Comparison of ENCODE assay signal across 11 cellular contexts in genomic region chr10:14782691-14783363, GRCh38. TPM values are rescaled to one million over a fixed set of nuclear protein-coding genes. Genes with fewer than 3 reads are reported as not detected.
A peak's percentile ranks its signal among the peaks of the same experiment; 100 is the strongest.
DNase-seq lines count a peak whose midpoint lies in the region; ATAC-seq and TF ChIP-seq lines count a peak whose summit lies in the region.
"Had no signal": no experiment of that assay in that cellular context is flagged by ENCODE, and none has a peak within 500 bp of the region (broad histone marks: within the 10 kb centered on the region; RNA-seq: fewer than 3 reads in every experiment).

No MANE protein-coding gene starts in this region.

- peak in 1 of 4 donors; percentile 30 for TF ChIP-seq EP300 in upper lobe of left lung (IDR thresholded peaks at IDR 0.05)

- peaks cover 0 to 11% (median 6%) of the 10 kb centered on the region in 8 donors for H3K9me3 Mint-ChIP-seq in CD4-positive, alpha-beta memory T cell

- peaks cover 3 to 11% (median 5%) of the 10 kb centered on the region in 4 donors for H3K4me1 Mint-ChIP-seq in CD4-positive, alpha-beta memory T cell

- TF ChIP-seq POLR2A in heart left ventricle (IDR thresholded peaks at IDR 0.05) (no peak), upper lobe of left lung (IDR thresholded peaks at IDR 0.05) (no peak)

- DNase-seq in heart left ventricle (no peak), left ventricle myocardium superior (no peak), UCSD-AML1 (lab: John Stamatoyannopoulos, UW; ENCODE audit: unreplicated experiment) (peak; percentile 63), glomerular visceral epithelial cell (ENCODE audit: extremely low spot score) (peak; percentile 71), upper lobe of left lung (no peak), ureter (ENCODE audit: low spot score) (no peak)
- no peak for DNase-seq in CD4-positive, alpha-beta memory T cell
- DNase-seq: C1 segment of cervical spinal cord, glutamatergic neuron, NCI-H187 treated with DMSO at 0.1 percent for 48 hours had no signal

- peaks cover 0 to 8% (median 0%) of the 10 kb centered on the region in 12 donors for H3K9me3 ChIP-seq in heart left ventricle
- peaks cover 0 to 5% (median 0%) of the 10 kb centered on the region in 4 donors for H3K9me3 ChIP-seq in upper lobe of left lung
- H3K9me3 ChIP-seq in CD4-positive, alpha-beta memory T cell (ENCODE audit: control insufficient read depth in 1 of 2, low read length in 2 of 2) = no peaks in the 10 kb centered on the region

- H3K27ac Mint-ChIP-seq in CD4-positive, alpha-beta memory T cell = peak overlapping the region in 1 of 7 donors; percentile 62

- H3K27ac ChIP-seq in heart left ventricle (no peak overlapping the region), upper lobe of left lung (no peak overlapping the region)
- H3K27ac ChIP-seq in CD4-positive, alpha-beta memory T cell (ENCODE audit: low read depth, low read length) = no peak overlapping the region

- H3K27me3 Mint-ChIP-seq in CD4-positive, alpha-beta memory T cell = no peaks in the 10 kb centered on the region

- peak overlapping the region in 1 of 8 donors; percentile 35 for H3K4me3 Mint-ChIP-seq in CD4-positive, alpha-beta memory T cell

- no peaks in the 10 kb centered on the region for H3K27me3 ChIP-seq in heart left ventricle
- H3K27me3 ChIP-seq in upper lobe of left lung = no peaks in the 10 kb centered on the region
- no peaks in the 10 kb centered on the region for H3K27me3 ChIP-seq in CD4-positive, alpha-beta memory T cell (ENCODE audit: insufficient read depth, low read length)

- H3K4me1 ChIP-seq in heart left ventricle = peaks cover 0 to 10% (median 0%) of the 10 kb centered on the region in 12 donors
- peaks cover 7 to 15% (median 10%) of the 10 kb centered on the region in 4 donors for H3K4me1 ChIP-seq in upper lobe of left lung
- no peaks in the 10 kb centered on the region for H3K4me1 ChIP-seq in CD4-positive, alpha-beta memory T cell (ENCODE audit: insufficient read depth, low read length)

- ATAC-seq in heart left ventricle (peak in 3 of 4 donors; percentile 49 to 62 (median 58)), left ventricle myocardium superior (no peak), upper lobe of left lung (ENCODE audit: low FRiP score in 2 of 2) (peak; percentile 23 to 64), GM21737 (IDR thresholded peaks at IDR 0.05; ENCODE audit: unreplicated experiment) (no peak)

- POLR2A ChIA-PET in CD4-positive, alpha-beta memory T cell (lab: Charles Lee; ENCODE audit: partially characterized antibody) = no interaction called here

- H3K36me3 ChIP-seq in heart left ventricle = no peaks in the 10 kb centered on the region
- no peaks in the 10 kb centered on the region for H3K36me3 ChIP-seq in upper lobe of left lung
- no peaks in the 10 kb centered on the region for H3K36me3 ChIP-seq in CD4-positive, alpha-beta memory T cell (ENCODE audit: insufficient read depth, low read length)

- CTCF ChIA-PET in CD4-positive, alpha-beta memory T cell (lab: Charles Lee; ENCODE audit: partially characterized antibody) = no interaction called here

- 64 to 69% (median 68%) methylated on average over 9 of the region's 9 CpGs for WGBS in heart left ventricle, 4 donors
- WGBS in upper lobe of left lung, 2 donors = 50 to 58% methylated on average over 9 of the region's 9 CpGs

- intact Hi-C loops in heart left ventricle (cut with DNase I) (no loop called here), left ventricle myocardium superior (cut with micrococcal nuclease) (no loop called here)
- intact Hi-C loops in CD4-positive, alpha-beta memory T cell (cut with micrococcal nuclease) = no loop called here

- H3K4me3 ChIP-seq in heart left ventricle = no peak overlapping the region
- no peak overlapping the region for H3K4me3 ChIP-seq in upper lobe of left lung
- no peak overlapping the region for H3K4me3 ChIP-seq in CD4-positive, alpha-beta memory T cell (ENCODE audit: low read length in 2 of 2)

- no peak for TF ChIP-seq CTCF in heart left ventricle (IDR thresholded peaks at IDR 0.05)
- no peak for TF ChIP-seq CTCF in upper lobe of left lung (IDR thresholded peaks at IDR 0.05)

- H3K36me3 Mint-ChIP-seq in CD4-positive, alpha-beta memory T cell = no peaks in the 10 kb centered on the region

RNA-seq across cellular contexts. Expression of gene FAM107B, which starts 8.1 kb away (rescaled TPM):
- total RNA-seq in heart left ventricle (10 to 100 TPM in 2 of 9 donors, 1 to 10 TPM in 7; 1.9 to 27.6 (median 5.4) TPM), left ventricle myocardium superior (3.4 TPM), upper lobe of left lung (100 to 1,000 TPM in 1 of 6 donors, 10 to 100 TPM in 5; 44.0 to 136 (median 77.0) TPM), ureter (67.2 TPM)
- polyA plus RNA-seq in heart left ventricle = 1 to 10 TPM; 2.1 to 3.2 TPM
- 100 to 1,000 TPM; 191 to 202 TPM for total RNA-seq in CD4-positive, alpha-beta memory T cell
- polyA plus RNA-seq in CD4-positive, alpha-beta memory T cell = 100 to 1,000 TPM; 273 to 346 TPM

RNA-seq across cellular contexts. Expression of gene CDNF, which starts 55.0 kb away (rescaled TPM):
- 1 to 10 TPM; 1.7 to 5.4 (median 4.1) TPM for total RNA-seq in heart left ventricle
- polyA plus RNA-seq in heart left ventricle = 1 to 10 TPM in 1 of 2 donors, under 1 TPM in 1; 0.61 to 2.8 TPM
- total RNA-seq in left ventricle myocardium superior = 2.0 TPM
- 10 to 100 TPM in 1 of 6 donors, 1 to 10 TPM in 3, under 1 TPM in 2; 0.89 to 34.6 (median 1.7) TPM for total RNA-seq in upper lobe of left lung
- total RNA-seq in CD4-positive, alpha-beta memory T cell = 1 to 10 TPM; 1.7 to 2.5 TPM
- 1 to 10 TPM in 1 of 2 donors, under 1 TPM in 1; 0.94 to 1.8 TPM for polyA plus RNA-seq in CD4-positive, alpha-beta memory T cell
- 3.8 TPM for total RNA-seq in ureter

RNA-seq across cellular contexts. Expression of gene HSPA14, which starts 55.3 kb away (rescaled TPM):
- total RNA-seq in heart left ventricle (10 to 100 TPM in 1 of 9 donors, 1 to 10 TPM in 8; 6.2 to 11.1 (median 8.3) TPM), left ventricle myocardium superior (8.8 TPM), upper lobe of left lung (10 to 100 TPM in 2 of 6 donors, 1 to 10 TPM in 4; 4.3 to 14.7 (median 9.4) TPM), ureter (15.4 TPM)
- polyA plus RNA-seq in heart left ventricle = 10 to 100 TPM in 1 of 2 donors, 1 to 10 TPM in 1; 6.8 to 16.9 TPM
- total RNA-seq in CD4-positive, alpha-beta memory T cell = 10 to 100 TPM; 16.0 to 17.7 TPM
- polyA plus RNA-seq in CD4-positive, alpha-beta memory T cell = 10 to 100 TPM; 17.4 to 18.7 TPM

RNA-seq across cellular contexts. Expression of gene MSANTD7, which starts 55.3 kb away (rescaled TPM):
- total RNA-seq in heart left ventricle = 1 to 10 TPM; 4.5 to 8.1 (median 5.6) TPM
- polyA plus RNA-seq in heart left ventricle = 1 to 10 TPM; 1.3 to 5.6 TPM
- total RNA-seq in left ventricle myocardium superior = 4.8 TPM
- 10 to 100 TPM in 1 of 6 donors, 1 to 10 TPM in 5; 5.9 to 13.9 (median 7.5) TPM for total RNA-seq in upper lobe of left lung
- total RNA-seq in CD4-positive, alpha-beta memory T cell = 10 to 100 TPM; 16.2 to 17.0 TPM
- 1 to 10 TPM; 6.5 to 8.3 TPM for polyA plus RNA-seq in CD4-positive, alpha-beta memory T cell
- total RNA-seq in ureter = 14.4 TPM

Comparison
In these comparisons a context has a peak if more than half of its experiments do, and no peak if none do; other contexts are left out.
1. ATAC-seq: peak in heart left ventricle (3 of 4) and upper lobe of left lung (2 of 2); none in left ventricle myocardium superior (single experiment) and GM21737 (single experiment).
2. DNase-seq: peak in UCSD-AML1 (single experiment) and glomerular visceral epithelial cell (single experiment); none in heart left ventricle (0 of 5), left ventricle myocardium superior (single experiment), upper lobe of left lung (0 of 2), CD4-positive, alpha-beta memory T cell (0 of 5) and ureter (single experiment).